ENCODE assay signal across 27 cellular contexts in the genomic region with DNA sequence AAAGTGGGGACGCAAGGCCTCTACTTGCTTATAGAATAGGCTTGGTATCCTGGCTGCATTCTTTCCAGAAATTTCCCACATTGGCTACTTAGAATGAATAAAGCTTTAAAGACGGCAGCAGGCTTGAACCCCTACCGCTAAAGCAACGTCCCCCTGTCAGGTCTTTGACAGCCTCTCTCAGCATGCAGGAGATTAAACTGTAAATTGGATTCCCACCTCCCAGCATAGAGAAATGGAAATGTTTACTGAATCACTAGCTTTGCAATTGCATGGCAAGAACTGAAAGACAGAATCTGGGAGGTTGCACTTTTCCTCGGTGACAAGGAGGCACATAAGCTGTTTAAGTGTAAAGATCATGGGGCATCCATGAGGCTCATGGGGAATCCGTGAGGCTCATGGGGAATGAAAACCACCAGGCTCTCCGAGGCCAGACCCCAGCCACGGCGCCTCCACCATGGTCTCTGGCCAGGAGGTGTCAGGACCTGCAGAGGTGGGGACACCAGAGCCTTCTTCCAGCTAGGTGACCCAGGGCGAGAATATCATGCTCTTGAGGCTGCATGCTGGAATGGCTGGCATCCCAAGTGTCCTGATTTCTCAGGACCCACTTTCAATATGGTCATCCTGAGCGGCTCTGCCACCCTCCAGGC. TPM values are rescaled to one million over a fixed set of nuclear protein-coding genes. Genes with fewer than 3 reads are reported as not detected.
A peak's percentile ranks its signal among the peaks of the same experiment; 100 is the strongest.
DNase-seq lines count a peak whose midpoint lies in the region; ATAC-seq, FAIRE-seq and TF ChIP-seq lines count a peak whose summit lies in the region.
"Had no signal": no experiment of that assay in that cellular context is flagged by ENCODE, and none has a peak within 500 bp of the region (broad histone marks: within the 10 kb centered on the region; RNA-seq: fewer than 3 reads in every experiment).

No MANE protein-coding gene starts in this region.

- H3K27me3 ChIP-seq in HUES48 (ENCODE audit: control insufficient read depth, insufficient read depth, low read length), result no peaks in the 10 kb centered on the region
- H3K27me3 ChIP-seq in ectodermal cell (ENCODE audit: control insufficient read depth, insufficient read depth, low read length, poor library complexity, severe bottlenecking), result no peaks in the 10 kb centered on the region
- no peaks in the 10 kb centered on the region for H3K27me3 ChIP-seq in neural progenitor cell
- H3K27me3 ChIP-seq: BLaER1 treated with 17β-estradiol and CSF1 and Interleukin-3, amounts not matched to agents 10 nM and 100 nM had no signal

- H3K9ac ChIP-seq in HUES48 (ENCODE audit: low read depth, low read length), result no peak overlapping the region
- H3K9ac ChIP-seq in neural progenitor cell, result no peak overlapping the region
- H3K9ac ChIP-seq: KMS-11, SK-N-SH had no signal

- no peak for TF ChIP-seq CTCF in neural progenitor cell (IDR thresholded peaks at IDR 0.05)
- TF ChIP-seq CTCF in GM13976 (IDR thresholded peaks at IDR 0.05; ENCODE audit: borderline replicate concordance, control extremely low read depth, extremely low read depth, insufficient read depth, missing control alignments), result no peak

- peaks cover 5% of the 10 kb centered on the region for H3K79me2 ChIP-seq in neural progenitor cell (ENCODE audit: low read depth)

- peaks cover 7% of the 10 kb centered on the region for H3K27me3 Mint-ChIP-seq in neural progenitor cell (ENCODE audit: insufficient read depth, low read depth)
- H3K27me3 Mint-ChIP-seq: CD4-positive, alpha-beta T cell had no signal

- H3K4me1 ChIP-seq in HUES48 (ENCODE audit: control insufficient read depth, insufficient read depth, low read length), result peaks cover 46% of the 10 kb centered on the region
- peaks cover 56% of the 10 kb centered on the region for H3K4me1 ChIP-seq in ectodermal cell (ENCODE audit: control insufficient read depth, insufficient read depth, low read length)
- peaks cover 45% of the 10 kb centered on the region for H3K4me1 ChIP-seq in neural progenitor cell

- peaks cover 47% of the 10 kb centered on the region for H3F3A ChIP-seq in neural progenitor cell (ENCODE audit: low read depth)

- H2AFZ ChIP-seq in neural progenitor cell (replicated peaks), result no peak overlapping the region

- H3K36me3 ChIP-seq in HUES48 (ENCODE audit: control insufficient read depth, insufficient read depth, low read length) (peaks cover 89% of the 10 kb centered on the region), ectodermal cell (ENCODE audit: control insufficient read depth, insufficient read depth, low read length) (peaks cover 33% of the 10 kb centered on the region), neural progenitor cell (no peaks in the 10 kb centered on the region)

- H4K20me1 ChIP-seq in neural progenitor cell (ENCODE audit: low read depth), result peaks cover 58% of the 10 kb centered on the region

- H3K27ac ChIP-seq in HUES48 (ENCODE audit: low read depth, low read length) (peak overlapping the region; percentile 97), ectodermal cell (ENCODE audit: insufficient read depth, low read depth, low read length, poor library complexity, severe bottlenecking) (peak overlapping the region; percentile 47), neural progenitor cell (peak overlapping the region; percentile 77)
- H3K27ac ChIP-seq: BLaER1 treated with 17β-estradiol and CSF1 and Interleukin-3, amounts not matched to agents 10 nM and 100 nM; KMS-11 had no signal

- H3K4me3 ChIP-seq in HUES48 (ENCODE audit: low read depth, low read length) (no peak overlapping the region), ectodermal cell (ENCODE audit: insufficient read depth, low read depth, low read length) (no peak overlapping the region), neural progenitor cell (no peak overlapping the region)
- H3K4me3 ChIP-seq: BLaER1 treated with 17β-estradiol and CSF1 and Interleukin-3, amounts not matched to agents 10 nM and 100 nM had no signal

- H3K9me3 ChIP-seq in HUES48 (ENCODE audit: control insufficient read depth, insufficient read depth, low read length), result no peaks in the 10 kb centered on the region
- no peaks in the 10 kb centered on the region for H3K9me3 ChIP-seq in ectodermal cell (ENCODE audit: control insufficient read depth, low read length)
- no peaks in the 10 kb centered on the region for H3K9me3 ChIP-seq in neural progenitor cell (ENCODE audit: low read depth)
- H3K9me3 ChIP-seq: BLaER1 treated with 17β-estradiol and CSF1 and Interleukin-3, amounts not matched to agents 10 nM and 100 nM; SK-N-SH had no signal

- no peak overlapping the region for H3K27ac Mint-ChIP-seq in neural progenitor cell
- H3K27ac Mint-ChIP-seq: CD4-positive, alpha-beta T cell had no signal

- peaks cover 50% of the 10 kb centered on the region for H3K36me3 Mint-ChIP-seq in neural progenitor cell

- in situ Hi-C loops in GM13976 (cut with MboI; ENCODE audit: low sequenced_read_pairs, unreplicated experiment), result no loop called here

- no peak for ATAC-seq in HG03520 (IDR thresholded peaks at IDR 0.05; ENCODE audit: unreplicated experiment)
- ATAC-seq: HCT116, Panc1 had no signal

- 46 to 49% methylated on average over 11 of the region's 11 CpGs for WGBS in ectodermal cell, 2 experiments

- H3K4me2 ChIP-seq in neural progenitor cell, result peak overlapping the region; percentile 38
- H3K4me2 ChIP-seq: BLaER1 treated with 17β-estradiol and CSF1 and Interleukin-3, amounts not matched to agents 10 nM and 100 nM; KMS-11; SK-N-SH had no signal

- peaks cover 67% of the 10 kb centered on the region for H3K4me1 Mint-ChIP-seq in neural progenitor cell

- peak; percentile 28 for FAIRE-seq in G401.6 (lab: Jason Lieb, UNC)
- FAIRE-seq: A204.1 had no signal

- H3K9me3 Mint-ChIP-seq in neural progenitor cell, result no peaks in the 10 kb centered on the region
- H3K9me3 Mint-ChIP-seq: CD4-positive, alpha-beta T cell had no signal

- DNase-seq in neural progenitor cell (ENCODE audit: low spot score) (peak; percentile 31), GM13976 (ENCODE audit: low spot score) (no peak), T-helper 1 cell (no peak)
- DNase-seq: AML-193; CD4-positive, alpha-beta T cell; DMS53; GOT3; MM.1S; NCI-H2029; NCI-H446 treated with DMSO at 0.1 percent for 48 hours; NCI-H526; SIG-M5; SW 1271 had no signal

- no peak overlapping the region for H3K4me3 Mint-ChIP-seq in neural progenitor cell
- H3K4me3 Mint-ChIP-seq: CD4-positive, alpha-beta T cell had no signal

RNA-seq across cellular contexts. Expression of a gene that starts 10.3 kb away (rescaled TPM):
- polyA plus RNA-seq in ectodermal cell (2013, experiment 1 of 4), result 74.6 TPM
- polyA plus RNA-seq in ectodermal cell (2013, experiment 2 of 4), result 70.0 TPM
- 42.7 TPM for polyA plus RNA-seq in ectodermal cell (2013, experiment 3 of 4)
- 51.2 TPM for polyA plus RNA-seq in ectodermal cell (2013, experiment 4 of 4)
- 31.8 and 53.4 TPM in 2 replicates for total RNA-seq in neural progenitor cell (ENCODE audit: low replicate concordance)

RNA-seq across cellular contexts. Expression of a gene that starts 25.2 kb away (rescaled TPM):
- polyA plus RNA-seq in ectodermal cell (2013, experiment 1 of 4), result not detected
- polyA plus RNA-seq in ectodermal cell (2013, experiment 2 of 4), result not detected
- polyA plus RNA-seq in ectodermal cell (2013, experiment 3 of 4), result not detected
- not detected for polyA plus RNA-seq in ectodermal cell (2013, experiment 4 of 4)
- not detected in 2 replicates for total RNA-seq in neural progenitor cell (ENCODE audit: low replicate concordance)
- total RNA-seq: CD4-positive, alpha-beta T cell; Daoy; G401; HT1080; OCI-LY7 had no signal
- polyA plus RNA-seq: SK-N-SH had no signal

RNA-seq across cellular contexts. Expression of a gene that starts 31.9 kb away (rescaled TPM):
- polyA plus RNA-seq in ectodermal cell (2013, experiment 1 of 4), result 5.7 TPM
- polyA plus RNA-seq in ectodermal cell (2013, experiment 2 of 4), result 6.9 TPM
- polyA plus RNA-seq in ectodermal cell (2013, experiment 3 of 4), result 5.5 TPM
- polyA plus RNA-seq in ectodermal cell (2013, experiment 4 of 4), result 4.9 TPM
- 2.9 and 4.6 TPM in 2 replicates for total RNA-seq in neural progenitor cell (ENCODE audit: low replicate concordance)
- total RNA-seq: CD4-positive, alpha-beta T cell; Daoy; HT1080; OCI-LY7 had no signal

Comparison
In these comparisons a context has a peak if more than half of its experiments do, and no peak if none do; other contexts are left out.
1. H3K27ac ChIP-seq: peak in every context shown above with its lines; median percentile 97 in HUES48; 77 in neural progenitor cell; 47 in ectodermal cell.